In genomic region chr5:126499742-126500396, GRCh38 we compare ENCODE assay signal across 7 cellular contexts.
DNase-seq lines count a peak whose midpoint lies in the region; ATAC-seq and TF ChIP-seq lines count a peak whose summit lies in the region.

No MANE protein-coding gene starts in this region.

- H3K4me3 ChIP-seq in GM12865 (ENCODE audit: low read depth, low read length) = no peak overlapping the region
- H3K4me3 ChIP-seq in LNCaP clone FGC (ENCODE audit: low read depth, low read length) = no peak overlapping the region
- H3K4me3 ChIP-seq in adrenal gland = no peak overlapping the region
- no peak overlapping the region for H3K4me3 ChIP-seq in right lobe of liver

- peaks cover 17 to 43% of the 10 kb centered on the region in 2 donors for H3K4me1 ChIP-seq in adrenal gland (replicated peaks in 1 of 2)
- H3K4me1 ChIP-seq in right lobe of liver = peaks cover 0 to 11% (median 3%) of the 10 kb centered on the region in 4 donors

- no peak for TF ChIP-seq POLR2A in adrenal gland (IDR thresholded peaks at IDR 0.05)
- no peak for TF ChIP-seq POLR2A in right lobe of liver (IDR thresholded peaks at IDR 0.05)

- DNase-seq in GM12865 (ENCODE audit: low read depth) (peak; percentile 70), LNCaP clone FGC (ENCODE audit: low read depth) (no peak), adrenal gland (no peak), right lobe of liver (no peak), foreskin melanocyte (no peak)

- H3K27ac ChIP-seq in adrenal gland (peak overlapping the region in 2 of 5 donors; percentile 41 to 42), right lobe of liver (no peak overlapping the region)

- H3K27me3 ChIP-seq in adrenal gland (no peaks in the 10 kb centered on the region), right lobe of liver (no peaks in the 10 kb centered on the region)

- intact Hi-C loops in adrenal gland (cut with DNase I) = loop anchor here (5.0 to 10.0 kb wide), 3 partner anchors 55 to 148 kb away; no protein-coding TSS in a partner anchor
- intact Hi-C loops in right lobe of liver (cut with DNase I) = no loop called here

- no peaks in the 10 kb centered on the region for H3K36me3 ChIP-seq in adrenal gland (replicated peaks in 1 of 2)
- H3K36me3 ChIP-seq in right lobe of liver = no peaks in the 10 kb centered on the region

- WGBS in adrenal gland, 4 donors = 88 to 95% (median 88%) methylated on average over 4 of the region's 4 CpGs
- 93% methylated on average over 4 of the region's 4 CpGs for WGBS in right lobe of liver (ENCODE audit: insufficient coverage, low coverage, low lambda C conversion rate, missing lambda C conversion rate)

- H3K9me3 ChIP-seq in adrenal gland (replicated peaks in 1 of 3) (no peaks in the 10 kb centered on the region), right lobe of liver (no peaks in the 10 kb centered on the region)

- TF ChIP-seq CTCF in GM12865 (IDR thresholded peaks at IDR 0.05; ENCODE audit: insufficient read depth, low read depth, low read length, missing control alignments) (peak; percentile 70), LNCaP clone FGC (IDR thresholded peaks at IDR 0.05; ENCODE audit: control insufficient read depth, extremely low read depth, insufficient read depth) (peak; percentile 35), adrenal gland (IDR thresholded peaks at IDR 0.05) (peak; percentile 39 to 48 (median 44)), right lobe of liver (IDR thresholded peaks at IDR 0.05) (peak; percentile 55 to 60 (median 57))

- ATAC-seq in GM21526 (IDR thresholded peaks at IDR 0.05; ENCODE audit: low FRiP score, unreplicated experiment) (peak; percentile 75), right lobe of liver (peak; percentile 45 to 63 (median 56)), esophagus mucosa (no peak)

Comparison
In these comparisons a context has a peak if more than half of its experiments do, and no peak if none do; other contexts are left out.
1. intact Hi-C loops: an anchor here in adrenal gland (5.0 to 10.0 kb wide); none called in right lobe of liver.